Comparison of ENCODE assay signal across 10 cellular contexts in the genomic region with DNA sequence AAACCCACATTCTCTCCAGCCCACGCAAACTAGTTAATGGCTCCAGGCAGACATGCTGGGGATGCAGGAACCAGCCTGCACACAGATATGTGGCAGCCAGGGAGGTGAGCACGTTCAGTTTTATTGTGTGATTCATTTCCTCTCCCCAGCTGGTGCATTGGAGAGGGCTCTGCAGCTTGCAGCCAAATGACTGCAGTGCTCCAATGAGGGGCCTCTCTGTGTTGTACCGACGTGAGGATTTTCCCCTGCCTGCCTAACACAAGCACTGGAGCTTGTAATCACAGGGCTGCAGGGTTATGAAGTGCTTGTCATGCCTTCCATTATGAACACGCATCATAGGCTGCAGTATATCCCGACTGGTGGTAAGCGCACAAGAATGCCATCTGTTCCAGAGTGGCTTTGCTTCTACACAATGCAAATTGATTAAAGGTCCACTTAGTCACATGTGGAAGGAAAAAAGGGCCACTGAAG.
DNase-seq lines count a peak whose midpoint lies in the region; ATAC-seq and TF ChIP-seq lines count a peak whose summit lies in the region.
"Had no signal": no experiment of that assay in that cellular context is flagged by ENCODE, and none has a peak within 500 bp of the region (broad histone marks: within the 10 kb centered on the region; RNA-seq: fewer than 3 reads in every experiment).

No MANE protein-coding gene starts in this region.

- no peak overlapping the region for H3K27ac Mint-ChIP-seq in activated CD8-positive, alpha-beta T cell treated with anti-CD3 and anti-CD28 coated beads for 36 hours
- no peak overlapping the region for H3K27ac Mint-ChIP-seq in activated CD8-positive, alpha-beta T cell treated with anti-CD3 and anti-CD28 coated beads, Interleukin-2, amount 10 ng/mL, durations not matched to agents 7 days and 5 days
- H3K27ac Mint-ChIP-seq: activated naive CD8-positive, alpha-beta T cell treated with anti-CD3 and anti-CD28 coated beads for 36 hours had no signal

- H3K36me3 ChIP-seq in RWPE2 (ENCODE audit: low read depth), result no peaks in the 10 kb centered on the region
- H3K36me3 ChIP-seq in fibroblast of lung (ENCODE audit: control insufficient read depth, insufficient read depth, low read length), result no peaks in the 10 kb centered on the region

- H3K4me3 Mint-ChIP-seq in activated CD8-positive, alpha-beta T cell treated with anti-CD3 and anti-CD28 coated beads for 36 hours, result no peak overlapping the region
- no peak overlapping the region for H3K4me3 Mint-ChIP-seq in activated CD8-positive, alpha-beta T cell treated with anti-CD3 and anti-CD28 coated beads, Interleukin-2, amount 10 ng/mL, durations not matched to agents 7 days and 5 days
- H3K4me3 Mint-ChIP-seq: activated naive CD8-positive, alpha-beta T cell treated with anti-CD3 and anti-CD28 coated beads for 36 hours had no signal

- no peak overlapping the region for H3K9ac ChIP-seq in fibroblast of lung (ENCODE audit: insufficient read depth, low read length)

- no peaks in the 10 kb centered on the region for H3K27me3 ChIP-seq in RWPE2 (ENCODE audit: insufficient read depth, poor library complexity, severe bottlenecking)
- no peaks in the 10 kb centered on the region for H3K27me3 ChIP-seq in fibroblast of lung (ENCODE audit: control insufficient read depth, insufficient read depth, low read length)

- H3K27ac ChIP-seq in RWPE2 (ENCODE audit: poor library complexity, severe bottlenecking) (peak overlapping the region; percentile 38), fibroblast of lung (ENCODE audit: insufficient read depth, low read length) (no peak overlapping the region)
- H3K27ac ChIP-seq: C4-2B had no signal

- H3K9me3 ChIP-seq in RWPE2 (ENCODE audit: severe bottlenecking) (no peaks in the 10 kb centered on the region), fibroblast of lung (ENCODE audit: control insufficient read depth, insufficient read depth, low read depth, low read length) (no peaks in the 10 kb centered on the region)

- H3K4me3 ChIP-seq in RWPE2 (ENCODE audit: severe bottlenecking) (no peak overlapping the region), fibroblast of lung (replicated peaks in 1 of 4; ENCODE audit: control extremely low read depth in 1 of 4, insufficient read depth in 1 of 4, low read depth in 3 of 4, low read length in 4 of 4) (no peak overlapping the region)

- no peaks in the 10 kb centered on the region for H4K20me1 ChIP-seq in fibroblast of lung (ENCODE audit: control insufficient read depth, extremely low read depth, insufficient read depth, low read length)

- H3K9me3 Mint-ChIP-seq in activated CD8-positive, alpha-beta T cell treated with anti-CD3 and anti-CD28 coated beads for 36 hours, result no peaks in the 10 kb centered on the region
- no peaks in the 10 kb centered on the region for H3K9me3 Mint-ChIP-seq in activated CD8-positive, alpha-beta T cell treated with anti-CD3 and anti-CD28 coated beads, Interleukin-2, amount 10 ng/mL, durations not matched to agents 7 days and 5 days (ENCODE audit: insufficient read depth)
- H3K9me3 Mint-ChIP-seq: activated naive CD8-positive, alpha-beta T cell treated with anti-CD3 and anti-CD28 coated beads for 36 hours had no signal

- POLR2A ChIA-PET in activated CD8-positive, alpha-beta T cell treated with anti-CD3 and anti-CD28 coated beads for 36 hours (lab: Charles Lee), result no interaction called here
- POLR2A ChIA-PET in activated CD8-positive, alpha-beta T cell treated with anti-CD3 and anti-CD28 coated beads, Interleukin-2, amount 10 ng/mL, durations not matched to agents 7 days and 5 days (lab: Charles Lee), result no interaction called here

- peak overlapping the region; percentile 48 for H3K4me2 ChIP-seq in fibroblast of lung (ENCODE audit: extremely low read depth, insufficient read depth, low read length)

- no peak overlapping the region for H2AFZ ChIP-seq in fibroblast of lung (ENCODE audit: low read length)

- CTCF ChIA-PET in activated CD8-positive, alpha-beta T cell treated with anti-CD3 and anti-CD28 coated beads for 36 hours (lab: Charles Lee), result no interaction called here
- CTCF ChIA-PET in activated CD8-positive, alpha-beta T cell treated with anti-CD3 and anti-CD28 coated beads, Interleukin-2, amount 10 ng/mL, durations not matched to agents 7 days and 5 days (lab: Charles Lee), result no interaction called here

- H3K27me3 Mint-ChIP-seq in activated CD8-positive, alpha-beta T cell treated with anti-CD3 and anti-CD28 coated beads for 36 hours, result peaks cover 1% of the 10 kb centered on the region
- H3K27me3 Mint-ChIP-seq in activated CD8-positive, alpha-beta T cell treated with anti-CD3 and anti-CD28 coated beads, Interleukin-2, amount 10 ng/mL, durations not matched to agents 7 days and 5 days (ENCODE audit: low read depth), result no peaks in the 10 kb centered on the region
- H3K27me3 Mint-ChIP-seq: activated naive CD8-positive, alpha-beta T cell treated with anti-CD3 and anti-CD28 coated beads for 36 hours had no signal

- TF ChIP-seq CTCF in activated CD8-positive, alpha-beta T cell treated with anti-CD3 and anti-CD28 coated beads for 36 hours (IDR thresholded peaks at IDR 0.05), result no peak
- TF ChIP-seq CTCF in RWPE2 (IDR thresholded peaks at IDR 0.05; ENCODE audit: poor library complexity, severe bottlenecking), result no peak
- TF ChIP-seq CTCF in fibroblast of lung (conservative IDR thresholded peaks at IDR 0.05 in 1 of 2, IDR thresholded peaks at IDR 0.05 in 1 of 2; ENCODE audit: low read depth in 1 of 2, low read length in 2 of 2), result no peak

- peak; percentile 27 for ATAC-seq in activated CD8-positive, alpha-beta T cell treated with anti-CD3 and anti-CD28 coated beads for 36 hours
- ATAC-seq in activated CD8-positive, alpha-beta T cell treated with anti-CD3 and anti-CD28 coated beads, Interleukin-2, amount 10 ng/mL, durations not matched to agents 7 days and 5 days, result no peak
- ATAC-seq in RWPE2 (ENCODE audit: low read depth) (peak; percentile 89), GM18858 (IDR thresholded peaks at IDR 0.05; ENCODE audit: unreplicated experiment) (no peak)

- H3K4me1 ChIP-seq in RWPE2 (ENCODE audit: insufficient read depth, poor library complexity, severe bottlenecking) (peaks cover 12% of the 10 kb centered on the region), fibroblast of lung (ENCODE audit: control insufficient read depth, extremely low read depth, insufficient read depth, low read length) (peaks cover 13% of the 10 kb centered on the region)

- intact Hi-C loops in activated CD8-positive, alpha-beta T cell treated with anti-CD3 and anti-CD28 coated beads for 36 hours (cut with micrococcal nuclease), result no loop called here

- no peaks in the 10 kb centered on the region for H3K36me3 Mint-ChIP-seq in activated CD8-positive, alpha-beta T cell treated with anti-CD3 and anti-CD28 coated beads for 36 hours (ENCODE audit: low read depth)
- no peaks in the 10 kb centered on the region for H3K36me3 Mint-ChIP-seq in activated CD8-positive, alpha-beta T cell treated with anti-CD3 and anti-CD28 coated beads, Interleukin-2, amount 10 ng/mL, durations not matched to agents 7 days and 5 days (ENCODE audit: low read depth)
- H3K36me3 Mint-ChIP-seq: activated naive CD8-positive, alpha-beta T cell treated with anti-CD3 and anti-CD28 coated beads for 36 hours had no signal

- no peak for DNase-seq in activated CD8-positive, alpha-beta T cell treated with anti-CD3 and anti-CD28 coated beads for 36 hours
- no peak for DNase-seq in activated CD8-positive, alpha-beta T cell treated with anti-CD3 and anti-CD28 coated beads, Interleukin-2, amount 10 ng/mL, durations not matched to agents 7 days and 5 days
- peak; percentile 66 for DNase-seq in RWPE2 (ENCODE audit: low spot score)
- peak; percentile 53 to 99 for DNase-seq in fibroblast of lung (ENCODE audit: low read depth in 2 of 2)
- DNase-seq in middle frontal gyrus (ENCODE audit: extremely low spot score, low spot score), result no peak
- no peak for DNase-seq in NCI-H1436 treated with DMSO at 0.1 percent for 48 hours (lab: John Stamatoyannopoulos, UW)
- no peak for DNase-seq in mesenteric fat pad (ENCODE audit: low spot score)
- DNase-seq: activated naive CD8-positive, alpha-beta T cell treated with anti-CD3 and anti-CD28 coated beads for 36 hours had no signal

- H3K4me1 Mint-ChIP-seq in activated CD8-positive, alpha-beta T cell treated with anti-CD3 and anti-CD28 coated beads for 36 hours (ENCODE audit: low read depth), result no peaks in the 10 kb centered on the region
- no peaks in the 10 kb centered on the region for H3K4me1 Mint-ChIP-seq in activated CD8-positive, alpha-beta T cell treated with anti-CD3 and anti-CD28 coated beads, Interleukin-2, amount 10 ng/mL, durations not matched to agents 7 days and 5 days (ENCODE audit: low read depth)
- H3K4me1 Mint-ChIP-seq: activated naive CD8-positive, alpha-beta T cell treated with anti-CD3 and anti-CD28 coated beads for 36 hours had no signal

- H3K79me2 ChIP-seq in fibroblast of lung (ENCODE audit: control insufficient read depth, insufficient read depth, low read length), result no peaks in the 10 kb centered on the region

Comparison
In these comparisons a context has a peak if more than half of its experiments do, and no peak if none do; other contexts are left out.
1. ATAC-seq: peak in activated CD8-positive, alpha-beta T cell treated with anti-CD3 and anti-CD28 coated beads for 36 hours (single experiment) and RWPE2 (single experiment); none in activated CD8-positive, alpha-beta T cell treated with anti-CD3 and anti-CD28 coated beads, Interleukin-2, amount 10 ng/mL, durations not matched to agents 7 days and 5 days (single experiment) and GM18858 (single experiment).
2. DNase-seq: peak in RWPE2 (single experiment) and fibroblast of lung (2 of 2); none in activated CD8-positive, alpha-beta T cell treated with anti-CD3 and anti-CD28 coated beads for 36 hours (single experiment), activated CD8-positive, alpha-beta T cell treated with anti-CD3 and anti-CD28 coated beads, Interleukin-2, amount 10 ng/mL, durations not matched to agents 7 days and 5 days (single experiment), middle frontal gyrus (single experiment), NCI-H1436 treated with DMSO at 0.1 percent for 48 hours (single experiment) and mesenteric fat pad (single experiment).